ENCODE assay signal across 13 cellular contexts in the genomic region with DNA sequence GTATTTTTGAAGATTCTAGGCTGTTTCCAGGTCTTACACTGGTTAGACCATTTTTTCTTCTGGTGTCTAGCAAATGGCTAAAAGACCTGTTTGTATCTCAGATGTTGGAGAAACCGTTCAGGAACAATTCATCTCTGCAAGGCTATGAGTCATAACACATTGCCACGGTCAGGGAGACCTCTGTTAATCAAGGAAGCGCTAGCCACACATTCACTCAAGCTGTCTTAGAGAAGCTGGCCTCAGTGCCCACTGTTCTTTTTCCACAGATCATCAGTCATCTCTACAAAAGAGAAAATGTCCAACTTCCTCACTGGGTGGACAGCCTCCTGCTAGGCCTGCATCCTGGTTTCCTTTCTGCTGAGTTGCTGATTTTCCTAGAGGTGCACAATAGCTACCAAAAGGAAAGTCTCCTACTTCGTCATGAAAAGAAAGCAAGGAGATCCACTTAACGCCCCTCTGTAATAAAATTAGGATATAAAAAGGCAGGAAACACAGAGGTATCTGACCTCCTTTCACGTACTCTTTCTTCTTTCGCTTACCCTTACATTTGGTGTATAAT.
DNase-seq lines count a peak whose midpoint lies in the region; ATAC-seq and TF ChIP-seq lines count a peak whose summit lies in the region.
"Had no signal": no experiment of that assay in that cellular context is flagged by ENCODE, and none has a peak within 500 bp of the region (broad histone marks: within the 10 kb centered on the region; RNA-seq: fewer than 3 reads in every experiment).

No MANE protein-coding gene starts in this region.

- H3K4me3 ChIP-seq in cardiac fibroblast (replicated peaks in 1 of 2; ENCODE audit: low read depth in 2 of 2, low read length in 2 of 2) = no peak overlapping the region
- no peak overlapping the region for H3K4me3 ChIP-seq in tibial artery
- H3K4me3 ChIP-seq in lower lobe of right lung = no peak overlapping the region

- H3K27ac ChIP-seq in tibial artery = no peak overlapping the region
- no peak overlapping the region for H3K27ac ChIP-seq in lower lobe of right lung

- no peak overlapping the region for H3K27ac Mint-ChIP-seq in Calu3 (ENCODE audit: unreplicated experiment)
- H3K27ac Mint-ChIP-seq: activated CD8-positive, alpha-beta memory T cell treated with anti-CD3 and anti-CD28 coated beads, Interleukin-2, amount 10 ng/mL, durations not matched to agents 7 days and 5 days; activated naive CD8-positive, alpha-beta T cell treated with anti-CD3 and anti-CD28 coated beads for 36 hours; stimulated activated naive CD8-positive, alpha-beta T cell treated with anti-CD3 and anti-CD28 coated beads, Interleukin-15, amount 100 ng/mL, for 72 hours had no signal

- no peaks in the 10 kb centered on the region for H3K4me1 Mint-ChIP-seq in Calu3 (ENCODE audit: low read depth, unreplicated experiment)
- H3K4me1 Mint-ChIP-seq: activated CD8-positive, alpha-beta memory T cell treated with anti-CD3 and anti-CD28 coated beads, Interleukin-2, amount 10 ng/mL, durations not matched to agents 7 days and 5 days; activated naive CD8-positive, alpha-beta T cell treated with anti-CD3 and anti-CD28 coated beads for 36 hours; stimulated activated naive CD8-positive, alpha-beta T cell treated with anti-CD3 and anti-CD28 coated beads, Interleukin-15, amount 100 ng/mL, for 72 hours had no signal

- peaks cover 0 to 19% (median 0%) of the 10 kb centered on the region in 4 donors for H3K4me1 ChIP-seq in tibial artery
- no peaks in the 10 kb centered on the region for H3K4me1 ChIP-seq in lower lobe of right lung

- BruUV-seq in Calu3 (replicated peaks; lab: Mats Ljungman, UMichigan) = no TSS peak

- no peaks in the 10 kb centered on the region for H3K9me3 Mint-ChIP-seq in Calu3 (ENCODE audit: low read depth, unreplicated experiment)
- H3K9me3 Mint-ChIP-seq: activated naive CD8-positive, alpha-beta T cell treated with anti-CD3 and anti-CD28 coated beads for 36 hours had no signal

- TF ChIP-seq CTCF in cardiac fibroblast (IDR thresholded peaks at IDR 0.05; ENCODE audit: low read depth, low read length) = no peak
- no peak for TF ChIP-seq CTCF in Calu3 (IDR thresholded peaks at IDR 0.05; ENCODE audit: unreplicated experiment)
- no peak for TF ChIP-seq CTCF in tibial artery (IDR thresholded peaks at IDR 0.05)
- TF ChIP-seq CTCF in lower lobe of right lung (IDR thresholded peaks at IDR 0.05) = no peak

- intact Hi-C loops in Calu3 (cut with micrococcal nuclease; ENCODE audit: unreplicated experiment) = no loop called here
- intact Hi-C loops in tibial artery (cut with DNase I; ENCODE audit: low total_unique reads) = no loop called here
- intact Hi-C loops in lower lobe of right lung (cut with DNase I) = no loop called here

- H3K36me3 ChIP-seq in tibial artery (no peaks in the 10 kb centered on the region), lower lobe of right lung (no peaks in the 10 kb centered on the region)

- H3K4me3 Mint-ChIP-seq in Calu3 (ENCODE audit: low read depth, unreplicated experiment) = no peak overlapping the region
- H3K4me3 Mint-ChIP-seq: activated CD8-positive, alpha-beta memory T cell treated with anti-CD3 and anti-CD28 coated beads, Interleukin-2, amount 10 ng/mL, durations not matched to agents 7 days and 5 days; activated naive CD8-positive, alpha-beta T cell treated with anti-CD3 and anti-CD28 coated beads for 36 hours; stimulated activated naive CD8-positive, alpha-beta T cell treated with anti-CD3 and anti-CD28 coated beads, Interleukin-15, amount 100 ng/mL, for 72 hours had no signal

- no peaks in the 10 kb centered on the region for H3K27me3 Mint-ChIP-seq in Calu3 (ENCODE audit: unreplicated experiment)
- H3K27me3 Mint-ChIP-seq: activated CD8-positive, alpha-beta memory T cell treated with anti-CD3 and anti-CD28 coated beads, Interleukin-2, amount 10 ng/mL, durations not matched to agents 7 days and 5 days; activated naive CD8-positive, alpha-beta T cell treated with anti-CD3 and anti-CD28 coated beads for 36 hours; stimulated activated naive CD8-positive, alpha-beta T cell treated with anti-CD3 and anti-CD28 coated beads, Interleukin-15, amount 100 ng/mL, for 72 hours had no signal

- ATAC-seq in lower lobe of right lung = no peak
- ATAC-seq: activated CD8-positive, alpha-beta memory T cell treated with anti-CD3 and anti-CD28 coated beads, Interleukin-2, amount 10 ng/mL, durations not matched to agents 7 days and 5 days; stimulated activated naive CD8-positive, alpha-beta T cell treated with anti-CD3 and anti-CD28 coated beads, Interleukin-15, amount 100 ng/mL, for 72 hours had no signal

- H3K27me3 ChIP-seq in tibial artery (no peaks in the 10 kb centered on the region), lower lobe of right lung (ENCODE audit: low read depth) (no peaks in the 10 kb centered on the region)

- DNase-seq in COLO829 (ENCODE audit: low spot score) = peak; percentile 35
- peak; percentile 92 for DNase-seq in M059J (ENCODE audit: low read depth)
- DNase-seq in cardiac fibroblast (ENCODE audit: low read depth in 2 of 2) = peak; percentile 63 to 68
- peak; percentile 39 for DNase-seq in kidney glomerular epithelial cell (lab: John Stamatoyannopoulos, UW)
- DNase-seq in Calu3 = no peak
- no peak for DNase-seq in tibial artery
- no peak for DNase-seq in NCI-H510A (lab: John Stamatoyannopoulos, UW)
- no peak for DNase-seq in lower lobe of right lung
- DNase-seq: activated CD8-positive, alpha-beta memory T cell treated with anti-CD3 and anti-CD28 coated beads, Interleukin-2, amount 10 ng/mL, durations not matched to agents 7 days and 5 days; activated naive CD8-positive, alpha-beta T cell treated with anti-CD3 and anti-CD28 coated beads for 36 hours; GF-D8; Kasumi-1; stimulated activated naive CD8-positive, alpha-beta T cell treated with anti-CD3 and anti-CD28 coated beads, Interleukin-15, amount 100 ng/mL, for 72 hours had no signal

- H3K36me3 Mint-ChIP-seq in Calu3 (ENCODE audit: insufficient read depth, unreplicated experiment) = no peaks in the 10 kb centered on the region
- H3K36me3 Mint-ChIP-seq: activated CD8-positive, alpha-beta memory T cell treated with anti-CD3 and anti-CD28 coated beads, Interleukin-2, amount 10 ng/mL, durations not matched to agents 7 days and 5 days; activated naive CD8-positive, alpha-beta T cell treated with anti-CD3 and anti-CD28 coated beads for 36 hours had no signal

- CTCF ChIA-PET in Calu3 (lab: Charles Lee) = interaction anchor here (0.6 kb wide), 1 partner anchor 18 kb away, joined by 3 read pairs; no protein-coding TSS in a partner anchor

- no peaks in the 10 kb centered on the region for H3K9me3 ChIP-seq in tibial artery
- no peaks in the 10 kb centered on the region for H3K9me3 ChIP-seq in lower lobe of right lung

Comparison
In these comparisons a context has a peak if more than half of its experiments do, and no peak if none do; other contexts are left out.
1. DNase-seq: peak in COLO829 (single experiment), M059J (single experiment), cardiac fibroblast (2 of 2) and kidney glomerular epithelial cell (single experiment); none in Calu3 (single experiment), tibial artery (0 of 2), NCI-H510A (single experiment) and lower lobe of right lung (single experiment).